ENCODE assay signal across 8 cellular contexts in the genomic region with DNA sequence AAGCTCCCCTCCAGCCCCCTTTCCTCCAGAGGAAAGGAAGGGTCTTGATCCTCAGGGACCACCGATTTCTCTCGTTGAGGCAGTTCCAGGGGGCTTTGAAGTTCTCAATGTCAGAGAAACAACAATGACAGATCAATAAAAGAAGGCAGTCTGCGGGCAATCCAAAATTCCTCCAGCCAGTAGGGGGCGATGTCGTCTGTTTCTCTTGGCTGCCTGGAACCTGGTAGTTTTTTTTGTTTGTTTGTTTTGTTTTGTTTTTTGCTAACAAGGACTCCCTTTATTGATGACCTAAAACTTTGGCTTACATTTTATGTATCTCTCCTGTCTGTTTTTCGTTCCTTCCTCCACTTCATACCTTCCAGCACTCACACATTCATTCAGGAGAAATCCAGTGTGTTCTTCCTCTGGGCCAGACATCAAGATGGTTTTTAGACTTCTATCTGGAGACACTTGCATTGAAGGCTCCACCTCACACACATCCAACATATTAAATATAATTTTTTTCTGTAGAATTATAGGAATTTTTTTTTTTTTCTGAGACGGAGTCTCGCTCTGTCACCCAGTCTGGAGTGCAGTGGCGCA.
DNase-seq lines count a peak whose midpoint lies in the region; ATAC-seq and TF ChIP-seq lines count a peak whose summit lies in the region.

No MANE protein-coding gene starts in this region.

- no peak overlapping the region for H3K23ac ChIP-seq in trophoblast cell (ENCODE audit: low read length)

- H3K79me2 ChIP-seq in KMS-11 (ENCODE audit: insufficient read depth, low read depth) (no peaks in the 10 kb centered on the region), trophoblast cell (ENCODE audit: control insufficient read depth, insufficient read depth, low read length, poor library complexity) (no peaks in the 10 kb centered on the region)

- no peaks in the 10 kb centered on the region for H3K36me3 Mint-ChIP-seq in CD8-positive, alpha-beta memory T cell
- no peaks in the 10 kb centered on the region for H3K36me3 Mint-ChIP-seq in endodermal cell (ENCODE audit: low read depth)

- TF ChIP-seq CTCF in KMS-11 (conservative IDR thresholded peaks at IDR 0.05; ENCODE audit: low read depth, low read length) (peak; percentile 93), endodermal cell (conservative IDR thresholded peaks at IDR 0.05) (peak; percentile 92)

- no peaks in the 10 kb centered on the region for H3K9me3 Mint-ChIP-seq in CD8-positive, alpha-beta memory T cell
- H3K9me3 Mint-ChIP-seq in endodermal cell = no peaks in the 10 kb centered on the region

- no peak overlapping the region for H3K14ac ChIP-seq in trophoblast cell (ENCODE audit: low read length)

- H2AK5ac ChIP-seq in trophoblast cell (ENCODE audit: low read length) = no peak overlapping the region

- H4K91ac ChIP-seq in trophoblast cell (ENCODE audit: low read depth, low read length) = no peak overlapping the region

- H3K4me3 ChIP-seq in CD8-positive, alpha-beta memory T cell (ENCODE audit: low read length) = no peak overlapping the region
- H3K4me3 ChIP-seq in KMS-11 (IDR thresholded peaks at IDR 0.05; ENCODE audit: insufficient read depth, low read depth, low read length) = no peak overlapping the region
- H3K4me3 ChIP-seq in endodermal cell (ENCODE audit: low read length) = no peak overlapping the region
- no peak overlapping the region for H3K4me3 ChIP-seq in trophoblast cell (ENCODE audit: low read depth, low read length)

- H3K4me1 Mint-ChIP-seq in CD8-positive, alpha-beta memory T cell = peaks cover 26 to 56% (median 36%) of the 10 kb centered on the region in 3 donors
- peaks cover 2% of the 10 kb centered on the region for H3K4me1 Mint-ChIP-seq in endodermal cell

- H2BK5ac ChIP-seq in trophoblast cell (ENCODE audit: low read depth, low read length, poor library complexity) = no peak overlapping the region

- in situ Hi-C loops in G401 (cut with HindIII; ENCODE audit: low sequenced_read_pairs) = no loop called here

- H3K9me3 ChIP-seq in CD8-positive, alpha-beta memory T cell (ENCODE audit: low read length) = no peaks in the 10 kb centered on the region
- H3K9me3 ChIP-seq in endodermal cell (ENCODE audit: control insufficient read depth, low read length) (no peaks in the 10 kb centered on the region), trophoblast cell (ENCODE audit: insufficient read depth, low read depth, low read length) (no peaks in the 10 kb centered on the region)

- no peak overlapping the region for H2BK120ac ChIP-seq in trophoblast cell (ENCODE audit: insufficient read depth, low read length, poor library complexity)

- H3K27me3 ChIP-seq in CD8-positive, alpha-beta memory T cell (ENCODE audit: insufficient read depth, low read length, poor library complexity, severe bottlenecking) = no peaks in the 10 kb centered on the region
- H3K27me3 ChIP-seq in KMS-11 (ENCODE audit: insufficient read depth, low read depth) (no peaks in the 10 kb centered on the region), endodermal cell (ENCODE audit: control insufficient read depth, insufficient read depth, low read length, poor library complexity, severe bottlenecking) (peaks cover 4% of the 10 kb centered on the region), trophoblast cell (ENCODE audit: insufficient read depth, low read length) (no peaks in the 10 kb centered on the region)

- H3K9ac ChIP-seq in KMS-11 (no peak overlapping the region), endodermal cell (ENCODE audit: extremely low read depth, low read length, poor library complexity, severe bottlenecking) (no peak overlapping the region), trophoblast cell (ENCODE audit: low read length) (no peak overlapping the region)

- H3K18ac ChIP-seq in trophoblast cell (ENCODE audit: low read length) = no peak overlapping the region

- no peak overlapping the region for H3K27ac ChIP-seq in CD8-positive, alpha-beta memory T cell (ENCODE audit: low read depth, low read length)
- no peak overlapping the region for H3K27ac ChIP-seq in KMS-11
- H3K27ac ChIP-seq in endodermal cell (ENCODE audit: low read depth, low read length) = no peak overlapping the region
- H3K27ac ChIP-seq in trophoblast cell (ENCODE audit: low read depth, low read length) = no peak overlapping the region

- H4K12ac ChIP-seq in trophoblast cell (ENCODE audit: low read depth, low read length) = no peak overlapping the region

- POLR2A ChIA-PET in CD8-positive, alpha-beta memory T cell (lab: Charles Lee) = interaction anchor here (1.4 kb wide), 1 partner anchor 368 kb away, joined by 4 read pairs; a partner anchor contains a TSS

- H3K4me3 Mint-ChIP-seq in CD8-positive, alpha-beta memory T cell = peak overlapping the region in 1 of 7 donors; percentile 25
- H3K4me3 Mint-ChIP-seq in endodermal cell = no peak overlapping the region

- no peak overlapping the region for H4K8ac ChIP-seq in trophoblast cell (ENCODE audit: low read depth, low read length)

- peak overlapping the region in 2 of 8 donors; percentile 0 to 81 for H3K27ac Mint-ChIP-seq in CD8-positive, alpha-beta memory T cell
- no peak overlapping the region for H3K27ac Mint-ChIP-seq in endodermal cell

- H4K20me1 ChIP-seq in KMS-11 (ENCODE audit: insufficient read depth) = no peaks in the 10 kb centered on the region

- CTCF ChIA-PET in CD8-positive, alpha-beta memory T cell (lab: Charles Lee) = interaction anchor here (0.8 to 2.1 kb wide), 11 partner anchors 10 to 807 kb away, joined by 3 to 7 read pairs (median 4); no protein-coding TSS in a partner anchor

- peaks cover 19% of the 10 kb centered on the region for H3K4me1 ChIP-seq in CD8-positive, alpha-beta memory T cell (ENCODE audit: insufficient read depth, low read length)
- H3K4me1 ChIP-seq in KMS-11 (ENCODE audit: low read depth, poor library complexity, severe bottlenecking) (peaks cover 17% of the 10 kb centered on the region), endodermal cell (ENCODE audit: control insufficient read depth, insufficient read depth, low read length) (no peaks in the 10 kb centered on the region), trophoblast cell (ENCODE audit: control insufficient read depth in 1 of 2, insufficient read depth in 2 of 2, low read length in 2 of 2) (peaks cover 10 to 14% of the 10 kb centered on the region in 2 experiments)

- H3K36me3 ChIP-seq in CD8-positive, alpha-beta memory T cell (ENCODE audit: insufficient read depth, low read length) = no peaks in the 10 kb centered on the region
- H3K36me3 ChIP-seq in KMS-11 (ENCODE audit: insufficient read depth) = no peaks in the 10 kb centered on the region
- no peaks in the 10 kb centered on the region for H3K36me3 ChIP-seq in endodermal cell (ENCODE audit: control insufficient read depth, insufficient read depth, low read length)
- no peaks in the 10 kb centered on the region for H3K36me3 ChIP-seq in trophoblast cell (ENCODE audit: control insufficient read depth in 1 of 2, insufficient read depth in 2 of 2, low read length in 2 of 2)

- ATAC-seq in HG03280 (IDR thresholded peaks at IDR 0.05; ENCODE audit: unreplicated experiment) (no peak), HG02623 (IDR thresholded peaks at IDR 0.05; ENCODE audit: unreplicated experiment) (no peak)

- no peak overlapping the region for H3K4me2 ChIP-seq in KMS-11
- H3K4me2 ChIP-seq in trophoblast cell (ENCODE audit: low read length) = no peak overlapping the region

- no peak overlapping the region for H2AFZ ChIP-seq in KMS-11 (ENCODE audit: low read depth)
- H2AFZ ChIP-seq in trophoblast cell (ENCODE audit: insufficient read depth, low read length, poor library complexity) = no peak overlapping the region

- DNase-seq in CD8-positive, alpha-beta memory T cell = peak; percentile 54 to 75 (median 64)
- peak; percentile 82 to 83 for DNase-seq in activated CD4-positive, alpha-beta T cell treated with anti-CD3 and anti-CD28 coated beads, Interleukin-2, amount 50 U/mL, for 48 hours
- DNase-seq in endodermal cell = peak; percentile 86
- DNase-seq in trophoblast cell = peak; percentile 16 to 55
- DNase-seq in G401 (ENCODE audit: low spot score) = no peak

- H3K79me1 ChIP-seq in trophoblast cell (ENCODE audit: low read length) = no peaks in the 10 kb centered on the region

- no peak overlapping the region for H2BK12ac ChIP-seq in trophoblast cell (ENCODE audit: low read length)

- peaks cover 0 to 5% of the 10 kb centered on the region in 2 donors for H3K27me3 Mint-ChIP-seq in CD8-positive, alpha-beta memory T cell
- peaks cover 9% of the 10 kb centered on the region for H3K27me3 Mint-ChIP-seq in endodermal cell (ENCODE audit: insufficient read depth)

- 53 to 83% methylated on average over 4 to 7 of the region's 9 CpGs for WGBS in endodermal cell (ENCODE audit: insufficient coverage in 1 of 2, insufficient read length in 1 of 2), 2 experiments
- no CpG with 5 or more reads among the region's 9 CpGs for WGBS in trophoblast cell (ENCODE audit: extremely low coverage, insufficient coverage, insufficient read length)

- no peak overlapping the region for H3K4ac ChIP-seq in trophoblast cell (ENCODE audit: low read depth, low read length)
